ENCODE assay signal across 9 cellular contexts in the genomic region with DNA sequence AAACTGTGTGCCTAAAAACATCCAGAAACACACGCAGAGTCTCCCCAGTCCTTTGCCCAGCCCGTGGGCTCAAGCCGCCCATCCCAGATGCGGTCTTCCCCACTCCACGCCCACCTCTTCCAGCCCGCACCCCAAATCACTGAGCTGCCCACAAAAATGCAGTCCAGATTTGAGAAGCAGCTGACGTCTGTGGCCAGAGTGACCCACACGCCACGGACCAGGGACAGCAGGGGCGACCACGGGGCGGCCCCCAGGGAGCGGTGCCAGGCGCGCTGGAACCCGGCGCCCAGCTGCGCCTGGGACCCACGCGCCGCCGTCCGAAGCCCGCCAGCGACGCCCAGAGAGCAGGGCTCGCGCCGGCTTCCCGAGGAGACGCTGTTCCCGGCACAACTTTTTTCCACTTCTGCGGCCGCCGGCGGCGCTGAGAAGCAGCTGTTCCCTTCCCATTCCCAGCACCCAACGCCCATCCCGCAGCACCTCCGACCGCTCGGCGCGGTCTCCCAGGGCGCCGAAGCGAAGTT. TPM values are rescaled to one million over a fixed set of nuclear protein-coding genes. Genes with fewer than 3 reads are reported as not detected.
DNase-seq lines count a peak whose midpoint lies in the region; ATAC-seq, FAIRE-seq and TF ChIP-seq lines count a peak whose summit lies in the region.
"Had no signal": no experiment of that assay in that cellular context is flagged by ENCODE, and none has a peak within 500 bp of the region (broad histone marks: within the 10 kb centered on the region; RNA-seq: fewer than 3 reads in every experiment).

No MANE protein-coding gene starts in this region.

- no peak for TF ChIP-seq CTCF in pancreas (IDR thresholded peaks at IDR 0.05)

- H3K27me3 ChIP-seq in pancreas = no peaks in the 10 kb centered on the region

- H3K36me3 ChIP-seq in pancreas = no peaks in the 10 kb centered on the region

- TF ChIP-seq RAD21 in Ishikawa (IDR thresholded peaks at IDR 0.05; ENCODE audit: low read depth) = peak; percentile 24; the same call in 1 of the 2 replicates

- no peaks in the 10 kb centered on the region for H3K9me3 ChIP-seq in pancreas

- peak; percentile 21 for ATAC-seq in GM21717 (IDR thresholded peaks at IDR 0.05; ENCODE audit: unreplicated experiment)
- ATAC-seq in left cardiac atrium = peak; percentile 47 to 65
- ATAC-seq in pancreas = peak; percentile 60 to 78 (median 62)

- peaks cover 72% of the 10 kb centered on the region for H3K27me3 Mint-ChIP-seq in activated naive CD8-positive, alpha-beta T cell treated with anti-CD3 and anti-CD28 coated beads for 36 hours

- H3K4me1 ChIP-seq in pancreas = peaks cover 0 to 11% (median 11%) of the 10 kb centered on the region in 3 donors

- peak overlapping the region; percentile 67 for H3K4me3 Mint-ChIP-seq in activated naive CD8-positive, alpha-beta T cell treated with anti-CD3 and anti-CD28 coated beads for 36 hours

- no peak for FAIRE-seq in pancreas (lab: Jason Lieb, UNC)
- FAIRE-seq: endometrium had no signal

- no peak for TF ChIP-seq EP300 in Ishikawa (IDR thresholded peaks at IDR 0.05; ENCODE audit: borderline replicate concordance)

- H3K9me3 Mint-ChIP-seq in activated naive CD8-positive, alpha-beta T cell treated with anti-CD3 and anti-CD28 coated beads for 36 hours = no peaks in the 10 kb centered on the region

- intact Hi-C loops in left cardiac atrium (cut with DNase I) (loop anchor here in 1 of 2 donors (10.0 kb wide), 1 partner anchor 103 kb away; no protein-coding TSS in a partner anchor), pancreas (cut with DNase I) (no loop called here)

- 0% methylated on average over 43 to 47 of the region's 47 CpGs for WGBS in pancreas, 2 donors

- H3K27ac ChIP-seq in pancreas = peak overlapping the region; percentile 81 to 93 (median 88)

- DNase-seq in ELR (ENCODE audit: low read depth) = peak; percentile 65
- DNase-seq in activated naive CD8-positive, alpha-beta T cell treated with anti-CD3 and anti-CD28 coated beads for 36 hours = peak; percentile 8
- DNase-seq in left cardiac atrium = peak; percentile 72
- peak in 5 of 6 donors; percentile 74 to 88 (median 75) for DNase-seq in pancreas
- no peak for DNase-seq in effector CD4-positive, alpha-beta T cell
- DNase-seq in stimulated activated CD4-positive, alpha-beta T cell treated with anti-CD3 and anti-CD28 coated beads, Interleukin-4, amount 100 ng/mL, for 4 hours = no peak

- H3K4me1 Mint-ChIP-seq in activated naive CD8-positive, alpha-beta T cell treated with anti-CD3 and anti-CD28 coated beads for 36 hours = peaks cover 10% of the 10 kb centered on the region

- peak overlapping the region; percentile 59 to 81 (median 62) for H3K4me3 ChIP-seq in pancreas

- no peak overlapping the region for H3K27ac Mint-ChIP-seq in activated naive CD8-positive, alpha-beta T cell treated with anti-CD3 and anti-CD28 coated beads for 36 hours

- no peaks in the 10 kb centered on the region for H3K36me3 Mint-ChIP-seq in activated naive CD8-positive, alpha-beta T cell treated with anti-CD3 and anti-CD28 coated beads for 36 hours

TF ChIP-seq in Ishikawa, 13 proteins besides CTCF, POLR2A, EP300 and RAD21:
- TF ChIP-seq ZBTB7A (IDR thresholded peaks at IDR 0.05; ENCODE audit: low read depth) (no peak; the same call in 1 of the 2 replicates), TAF1 (IDR thresholded peaks at IDR 0.05; ENCODE audit: low read depth) (no peak), NFIC (IDR thresholded peaks at IDR 0.05) (no peak; the same call in 1 of the 2 replicates), CEBPB (IDR thresholded peaks at IDR 0.05) (no peak), YY1 (IDR thresholded peaks at IDR 0.05; ENCODE audit: low read depth) (no peak), CREB1 (IDR thresholded peaks at IDR 0.05; ENCODE audit: low read depth) (no peak), TCF12 (IDR thresholded peaks at IDR 0.05; ENCODE audit: low read depth) (no peak), TEAD4 (IDR thresholded peaks at IDR 0.05) (no peak), EGR1 (IDR thresholded peaks at IDR 0.05) (0 out of 2 replicates have a peak, but pooled peaks have one; percentile 14), FOXM1 (IDR thresholded peaks at IDR 0.05; ENCODE audit: borderline replicate concordance, low read depth) (no peak)
- TF ChIP-seq, protein P1, sequence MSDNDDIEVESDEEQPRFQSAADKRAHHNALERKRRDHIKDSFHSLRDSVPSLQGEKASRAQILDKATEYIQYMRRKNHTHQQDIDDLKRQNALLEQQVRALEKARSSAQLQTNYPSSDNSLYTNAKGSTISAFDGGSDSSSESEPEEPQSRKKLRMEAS (IDR thresholded peaks at IDR 0.05) = no peak
- TF ChIP-seq, protein P2, sequence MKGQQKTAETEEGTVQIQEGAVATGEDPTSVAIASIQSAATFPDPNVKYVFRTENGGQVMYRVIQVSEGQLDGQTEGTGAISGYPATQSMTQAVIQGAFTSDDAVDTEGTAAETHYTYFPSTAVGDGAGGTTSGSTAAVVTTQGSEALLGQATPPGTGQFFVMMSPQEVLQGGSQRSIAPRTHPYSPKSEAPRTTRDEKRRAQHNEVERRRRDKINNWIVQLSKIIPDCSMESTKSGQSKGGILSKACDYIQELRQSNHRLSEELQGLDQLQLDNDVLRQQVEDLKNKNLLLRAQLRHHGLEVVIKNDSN (IDR thresholded peaks at IDR 0.05) = 0 out of 2 replicates have a peak, but pooled peaks have one; percentile 3
- TF ChIP-seq, protein P3, sequence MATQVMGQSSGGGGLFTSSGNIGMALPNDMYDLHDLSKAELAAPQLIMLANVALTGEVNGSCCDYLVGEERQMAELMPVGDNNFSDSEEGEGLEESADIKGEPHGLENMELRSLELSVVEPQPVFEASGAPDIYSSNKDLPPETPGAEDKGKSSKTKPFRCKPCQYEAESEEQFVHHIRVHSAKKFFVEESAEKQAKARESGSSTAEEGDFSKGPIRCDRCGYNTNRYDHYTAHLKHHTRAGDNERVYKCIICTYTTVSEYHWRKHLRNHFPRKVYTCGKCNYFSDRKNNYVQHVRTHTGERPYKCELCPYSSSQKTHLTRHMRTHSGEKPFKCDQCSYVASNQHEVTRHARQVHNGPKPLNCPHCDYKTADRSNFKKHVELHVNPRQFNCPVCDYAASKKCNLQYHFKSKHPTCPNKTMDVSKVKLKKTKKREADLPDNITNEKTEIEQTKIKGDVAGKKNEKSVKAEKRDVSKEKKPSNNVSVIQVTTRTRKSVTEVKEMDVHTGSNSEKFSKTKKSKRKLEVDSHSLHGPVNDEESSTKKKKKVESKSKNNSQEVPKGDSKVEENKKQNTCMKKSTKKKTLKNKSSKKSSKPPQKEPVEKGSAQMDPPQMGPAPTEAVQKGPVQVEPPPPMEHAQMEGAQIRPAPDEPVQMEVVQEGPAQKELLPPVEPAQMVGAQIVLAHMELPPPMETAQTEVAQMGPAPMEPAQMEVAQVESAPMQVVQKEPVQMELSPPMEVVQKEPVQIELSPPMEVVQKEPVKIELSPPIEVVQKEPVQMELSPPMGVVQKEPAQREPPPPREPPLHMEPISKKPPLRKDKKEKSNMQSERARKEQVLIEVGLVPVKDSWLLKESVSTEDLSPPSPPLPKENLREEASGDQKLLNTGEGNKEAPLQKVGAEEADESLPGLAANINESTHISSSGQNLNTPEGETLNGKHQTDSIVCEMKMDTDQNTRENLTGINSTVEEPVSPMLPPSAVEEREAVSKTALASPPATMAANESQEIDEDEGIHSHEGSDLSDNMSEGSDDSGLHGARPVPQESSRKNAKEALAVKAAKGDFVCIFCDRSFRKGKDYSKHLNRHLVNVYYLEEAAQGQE (IDR thresholded peaks at IDR 0.05; ENCODE audit: low read depth) = no peak
TF ChIP-seq in Ishikawa: peak in this region for 2.

RNA-seq across cellular contexts. Expression of a gene that starts 0.7 kb away (rescaled TPM):
- total RNA-seq in activated naive CD8-positive, alpha-beta T cell treated with anti-CD3 and anti-CD28 coated beads for 36 hours = under 1 TPM; 0.12 to 0.40 TPM
- total RNA-seq in left cardiac atrium (10 to 100 TPM; 12.5 to 23.9 TPM), pancreas (10 to 100 TPM; 10.7 to 28.4 (median 15.3) TPM)
- polyA plus RNA-seq in pancreas = 1 to 10 TPM; 4.0 to 5.0 TPM

Comparison
In these comparisons a context has a peak if more than half of its experiments do, and no peak if none do; other contexts are left out.
1. DNase-seq: peak in ELR (single experiment), activated naive CD8-positive, alpha-beta T cell treated with anti-CD3 and anti-CD28 coated beads for 36 hours (single experiment), left cardiac atrium (single experiment) and pancreas (5 of 6); none in effector CD4-positive, alpha-beta T cell (single experiment) and stimulated activated CD4-positive, alpha-beta T cell treated with anti-CD3 and anti-CD28 coated beads, Interleukin-4, amount 100 ng/mL, for 4 hours (0 of 2).
2. RNA of a gene that starts 0.7 kb away (total RNA-seq): 12.5 to 23.9 TPM in left cardiac atrium and 10.7 to 28.4 TPM in pancreas; 0.12 to 0.40 TPM in activated naive CD8-positive, alpha-beta T cell treated with anti-CD3 and anti-CD28 coated beads for 36 hours; every median in the first group is over 4 times any median in the second.
3. Peak in every context shown above with its lines, with median percentiles within 50 percentile points of each other: ATAC-seq.